In the genomic region with DNA sequence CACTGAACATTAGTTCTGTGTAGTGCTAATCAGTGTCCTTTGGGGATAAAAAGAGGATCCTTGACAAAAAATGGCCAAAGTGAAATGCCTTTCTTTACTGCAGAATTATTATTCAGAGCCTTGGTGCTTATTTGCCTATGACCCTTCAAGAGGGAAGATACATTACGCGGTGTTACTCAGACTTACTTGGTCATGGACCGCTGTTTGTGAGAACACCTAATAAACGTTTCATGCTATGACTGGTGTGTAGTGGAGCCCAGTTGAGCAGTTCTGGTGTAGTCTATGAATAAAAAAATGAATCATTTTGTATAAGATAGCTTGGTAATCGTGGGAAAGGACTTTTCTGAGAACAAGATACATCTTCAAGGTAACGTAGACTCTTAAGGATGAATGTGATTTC, we compare ENCODE assay signal across 10 cellular contexts. TPM values are rescaled to one million over a fixed set of nuclear protein-coding genes. Genes with fewer than 3 reads are reported as not detected.
A peak's percentile ranks its signal among the peaks of the same experiment; 100 is the strongest.
DNase-seq lines count a peak whose midpoint lies in the region; ATAC-seq and TF ChIP-seq lines count a peak whose summit lies in the region.
"Had no signal": no experiment of that assay in that cellular context is flagged by ENCODE, and none has a peak within 500 bp of the region (broad histone marks: within the 10 kb centered on the region; RNA-seq: fewer than 3 reads in every experiment).

No MANE protein-coding gene starts in this region.

- H3K36me3 Mint-ChIP-seq in activated CD8-positive, alpha-beta T cell treated with anti-CD3 and anti-CD28 coated beads for 36 hours (ENCODE audit: low read depth) = peaks cover 14% of the 10 kb centered on the region
- H3K36me3 Mint-ChIP-seq in activated CD8-positive, alpha-beta T cell treated with anti-CD3 and anti-CD28 coated beads, Interleukin-2, amount 10 ng/mL, durations not matched to agents 7 days and 5 days (ENCODE audit: low read depth) = peaks cover 31% of the 10 kb centered on the region
- H3K36me3 Mint-ChIP-seq in stimulated activated memory B cell treated with anti-CD40 and anti-IgM and Interleukin-4, amounts not matched to agents 10 μg/mL and 1 μg/mL and 100 μg/mL, for 72 hours = peaks cover 9% of the 10 kb centered on the region

- H3K27ac Mint-ChIP-seq in activated CD8-positive, alpha-beta T cell treated with anti-CD3 and anti-CD28 coated beads for 36 hours = peak overlapping the region; percentile 67
- H3K27ac Mint-ChIP-seq in activated CD8-positive, alpha-beta T cell treated with anti-CD3 and anti-CD28 coated beads, Interleukin-2, amount 10 ng/mL, durations not matched to agents 7 days and 5 days = no peak overlapping the region
- peak overlapping the region; percentile 88 for H3K27ac Mint-ChIP-seq in stimulated activated memory B cell treated with anti-CD40 and anti-IgM and Interleukin-4, amounts not matched to agents 10 μg/mL and 1 μg/mL and 100 μg/mL, for 72 hours

- intact Hi-C loops in activated CD8-positive, alpha-beta T cell treated with anti-CD3 and anti-CD28 coated beads for 36 hours (cut with micrococcal nuclease) = no loop called here
- intact Hi-C loops in thyroid gland (cut with DNase I) = loop anchor here (10.0 kb wide), 1 partner anchor 85 kb away; a partner anchor contains a TSS

- H3K4me3 ChIP-seq in thyroid gland (replicated peaks in 1 of 3) = no peak overlapping the region
- H3K4me3 ChIP-seq: dorsolateral prefrontal cortex had no signal

- CTCF ChIA-PET in activated CD8-positive, alpha-beta T cell treated with anti-CD3 and anti-CD28 coated beads for 36 hours (lab: Charles Lee) = interaction anchor here (1.1 to 2.4 kb wide), 4 partner anchors 11 to 253 kb away, joined by 3 to 8 read pairs (median 5); no protein-coding TSS in a partner anchor
- CTCF ChIA-PET in activated CD8-positive, alpha-beta T cell treated with anti-CD3 and anti-CD28 coated beads, Interleukin-2, amount 10 ng/mL, durations not matched to agents 7 days and 5 days (lab: Charles Lee) = interaction anchor here (1.4 to 1.8 kb wide), 3 partner anchors 9 to 75 kb away, joined by 3 to 6 read pairs (median 4); no protein-coding TSS in a partner anchor

- H3K9me3 ChIP-seq in thyroid gland = no peaks in the 10 kb centered on the region

- H3K9me3 Mint-ChIP-seq in activated CD8-positive, alpha-beta T cell treated with anti-CD3 and anti-CD28 coated beads for 36 hours = no peaks in the 10 kb centered on the region
- no peaks in the 10 kb centered on the region for H3K9me3 Mint-ChIP-seq in activated CD8-positive, alpha-beta T cell treated with anti-CD3 and anti-CD28 coated beads, Interleukin-2, amount 10 ng/mL, durations not matched to agents 7 days and 5 days (ENCODE audit: insufficient read depth)
- no peaks in the 10 kb centered on the region for H3K9me3 Mint-ChIP-seq in stimulated activated memory B cell treated with anti-CD40 and anti-IgM and Interleukin-4, amounts not matched to agents 10 μg/mL and 1 μg/mL and 100 μg/mL, for 72 hours

- H3K27ac ChIP-seq in thyroid gland = no peak overlapping the region

- POLR2A ChIA-PET in activated CD8-positive, alpha-beta T cell treated with anti-CD3 and anti-CD28 coated beads for 36 hours (lab: Charles Lee) = interaction anchor here (0.6 to 3.3 kb wide), 3 partner anchors 8 to 279 kb away, joined by 3 to 22 read pairs (median 5); a partner anchor contains a TSS
- POLR2A ChIA-PET in activated CD8-positive, alpha-beta T cell treated with anti-CD3 and anti-CD28 coated beads, Interleukin-2, amount 10 ng/mL, durations not matched to agents 7 days and 5 days (lab: Charles Lee) = interaction anchor here (1.5 to 2.5 kb wide), 2 partner anchors 8 to 10 kb away, joined by 9 to 19 read pairs; a partner anchor contains a TSS

- TF ChIP-seq POLR2A in thyroid gland (IDR thresholded peaks at IDR 0.05) = no peak

- peak; percentile 17 for DNase-seq in activated CD8-positive, alpha-beta T cell treated with anti-CD3 and anti-CD28 coated beads for 36 hours
- no peak for DNase-seq in activated CD8-positive, alpha-beta T cell treated with anti-CD3 and anti-CD28 coated beads, Interleukin-2, amount 10 ng/mL, durations not matched to agents 7 days and 5 days
- no peak for DNase-seq in thyroid gland
- no peak for DNase-seq in NCI-H1930 (lab: John Stamatoyannopoulos, UW)
- no peak for DNase-seq in KG1 (lab: John Stamatoyannopoulos, UW)
- DNase-seq: dorsolateral prefrontal cortex, posterior cingulate gyrus had no signal

- no peaks in the 10 kb centered on the region for H3K36me3 ChIP-seq in thyroid gland

- H3K4me3 Mint-ChIP-seq in activated CD8-positive, alpha-beta T cell treated with anti-CD3 and anti-CD28 coated beads for 36 hours = no peak overlapping the region
- H3K4me3 Mint-ChIP-seq in activated CD8-positive, alpha-beta T cell treated with anti-CD3 and anti-CD28 coated beads, Interleukin-2, amount 10 ng/mL, durations not matched to agents 7 days and 5 days = no peak overlapping the region
- peak overlapping the region; percentile 34 for H3K4me3 Mint-ChIP-seq in stimulated activated memory B cell treated with anti-CD40 and anti-IgM and Interleukin-4, amounts not matched to agents 10 μg/mL and 1 μg/mL and 100 μg/mL, for 72 hours

- peak; percentile 76 for ATAC-seq in activated CD8-positive, alpha-beta T cell treated with anti-CD3 and anti-CD28 coated beads for 36 hours
- ATAC-seq in activated CD8-positive, alpha-beta T cell treated with anti-CD3 and anti-CD28 coated beads, Interleukin-2, amount 10 ng/mL, durations not matched to agents 7 days and 5 days = no peak
- ATAC-seq in GM21737 (IDR thresholded peaks at IDR 0.05; ENCODE audit: unreplicated experiment) (peak; percentile 63), HG03520 (IDR thresholded peaks at IDR 0.05; ENCODE audit: unreplicated experiment) (peak; percentile 71)
- ATAC-seq in stimulated activated memory B cell treated with anti-CD40 and anti-IgM and Interleukin-4, amounts not matched to agents 10 μg/mL and 1 μg/mL and 100 μg/mL, for 72 hours = peak; percentile 100

- TF ChIP-seq CTCF in activated CD8-positive, alpha-beta T cell treated with anti-CD3 and anti-CD28 coated beads for 36 hours (IDR thresholded peaks at IDR 0.05) = no peak
- no peak for TF ChIP-seq CTCF in thyroid gland (IDR thresholded peaks at IDR 0.05)

- WGBS in thyroid gland, 2 donors = 82 to 84% methylated on average over 6 of the region's 6 CpGs

- H3K27me3 Mint-ChIP-seq in activated CD8-positive, alpha-beta T cell treated with anti-CD3 and anti-CD28 coated beads for 36 hours = no peaks in the 10 kb centered on the region
- H3K27me3 Mint-ChIP-seq in activated CD8-positive, alpha-beta T cell treated with anti-CD3 and anti-CD28 coated beads, Interleukin-2, amount 10 ng/mL, durations not matched to agents 7 days and 5 days (ENCODE audit: low read depth) = no peaks in the 10 kb centered on the region
- H3K27me3 Mint-ChIP-seq in stimulated activated memory B cell treated with anti-CD40 and anti-IgM and Interleukin-4, amounts not matched to agents 10 μg/mL and 1 μg/mL and 100 μg/mL, for 72 hours = no peaks in the 10 kb centered on the region

- peaks cover 43 to 57% of the 10 kb centered on the region in 2 donors for H3K4me1 ChIP-seq in thyroid gland

- H3K27me3 ChIP-seq in thyroid gland = no peaks in the 10 kb centered on the region
- H3K27me3 ChIP-seq: dorsolateral prefrontal cortex had no signal

- H3K4me1 Mint-ChIP-seq in activated CD8-positive, alpha-beta T cell treated with anti-CD3 and anti-CD28 coated beads for 36 hours (ENCODE audit: low read depth) = peaks cover 66% of the 10 kb centered on the region
- peaks cover 65% of the 10 kb centered on the region for H3K4me1 Mint-ChIP-seq in activated CD8-positive, alpha-beta T cell treated with anti-CD3 and anti-CD28 coated beads, Interleukin-2, amount 10 ng/mL, durations not matched to agents 7 days and 5 days (ENCODE audit: low read depth)
- H3K4me1 Mint-ChIP-seq in stimulated activated memory B cell treated with anti-CD40 and anti-IgM and Interleukin-4, amounts not matched to agents 10 μg/mL and 1 μg/mL and 100 μg/mL, for 72 hours = peaks cover 80% of the 10 kb centered on the region

RNA-seq across cellular contexts. Expression of a gene that starts 8.3 kb away (rescaled TPM):
- total RNA-seq in activated CD8-positive, alpha-beta T cell treated with anti-CD3 and anti-CD28 coated beads for 36 hours = 10 to 100 TPM; 45.6 to 53.8 TPM
- total RNA-seq in activated CD8-positive, alpha-beta T cell treated with anti-CD3 and anti-CD28 coated beads, Interleukin-2, amount 10 ng/mL, durations not matched to agents 7 days and 5 days = 10 to 100 TPM; 71.5 to 74.4 TPM
- total RNA-seq in thyroid gland = 100 to 1,000 TPM in 1 of 4 donors, 10 to 100 TPM in 3; 70.5 to 175 (median 96.7) TPM

RNA-seq across cellular contexts. Expression of a gene that starts 34.3 kb away (rescaled TPM):
- 1 to 10 TPM; 3.0 to 3.9 TPM for total RNA-seq in activated CD8-positive, alpha-beta T cell treated with anti-CD3 and anti-CD28 coated beads for 36 hours
- total RNA-seq in activated CD8-positive, alpha-beta T cell treated with anti-CD3 and anti-CD28 coated beads, Interleukin-2, amount 10 ng/mL, durations not matched to agents 7 days and 5 days = 1 to 10 TPM; 4.7 to 6.2 TPM
- total RNA-seq in thyroid gland = 1 to 10 TPM; 2.1 to 4.4 (median 3.5) TPM
